Comparison of ENCODE assay signal across 1 cellular context in the genomic region with DNA sequence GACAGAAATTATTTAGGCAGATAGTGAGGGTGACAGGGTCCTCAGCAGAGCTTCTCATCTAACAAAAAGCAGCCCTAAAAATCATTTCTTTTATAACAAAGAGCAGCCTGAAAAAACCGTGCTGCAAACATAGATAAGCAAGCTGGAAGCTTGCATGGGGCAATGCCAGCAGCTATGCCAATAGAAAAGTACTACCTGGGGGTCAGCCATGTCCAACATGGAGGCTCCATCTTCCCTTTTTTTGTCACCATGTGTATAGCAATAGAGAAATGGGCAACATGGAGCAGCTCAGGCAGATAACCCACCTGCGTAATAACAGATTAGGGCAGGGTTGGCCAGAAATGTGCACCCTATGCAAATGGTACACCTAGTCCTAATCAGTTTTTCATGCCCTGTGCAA.
TF ChIP-seq lines count a peak whose summit lies in the region.

No MANE protein-coding gene starts in this region.

TF ChIP-seq in K562, 482 proteins besides CTCF, POLR2A, EP300 and RAD21 (continued from another document and continues in another):
- TF ChIP-seq, protein P1, sequence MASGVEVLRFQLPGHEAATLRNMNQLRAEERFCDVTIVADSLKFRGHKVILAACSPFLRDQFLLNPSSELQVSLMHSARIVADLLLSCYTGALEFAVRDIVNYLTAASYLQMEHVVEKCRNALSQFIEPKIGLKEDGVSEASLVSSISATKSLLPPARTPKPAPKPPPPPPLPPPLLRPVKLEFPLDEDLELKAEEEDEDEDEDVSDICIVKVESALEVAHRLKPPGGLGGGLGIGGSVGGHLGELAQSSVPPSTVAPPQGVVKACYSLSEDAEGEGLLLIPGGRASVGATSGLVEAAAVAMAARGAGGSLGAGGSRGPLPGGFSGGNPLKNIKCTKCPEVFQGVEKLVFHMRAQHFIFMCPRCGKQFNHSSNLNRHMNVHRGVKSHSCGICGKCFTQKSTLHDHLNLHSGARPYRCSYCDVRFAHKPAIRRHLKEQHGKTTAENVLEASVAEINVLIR (CRISPR knock-in tag; IDR thresholded peaks at IDR 0.05) = no peak
- TF ChIP-seq PURB (CRISPR knock-in tag; IDR thresholded peaks at IDR 0.05; ENCODE audit: low read depth) (0 out of 2 replicates have a peak, but pooled peaks have one; percentile 26), NFYB (IDR thresholded peaks at IDR 0.05; ENCODE audit: extremely low read depth, insufficient read length) (no peak), BACH1 (tag; IDR thresholded peaks at IDR 0.05) (no peak), POLR2AphosphoS5 (IDR thresholded peaks at IDR 0.05; ENCODE audit: control insufficient read depth, insufficient read depth, low read depth, low read length) (no peak), ZNF12 (CRISPR knock-in tag; IDR thresholded peaks at IDR 0.05) (no peak), ZC3H4 (CRISPR knock-in tag; IDR thresholded peaks at IDR 0.05; ENCODE audit: borderline replicate concordance) (peak; percentile 94), NONO (IDR thresholded peaks at IDR 0.05; ENCODE audit: low read depth in 2 of 2, low read length in 1 of 2) (no peak), ZBTB40 (IDR thresholded peaks at IDR 0.05) (no peak), ZBTB40 (CRISPR knock-in tag; IDR thresholded peaks at IDR 0.05) (peak; percentile 52; the same call in 1 of the 2 replicates), ZBED1 (IDR thresholded peaks at IDR 0.05) (no peak), BRCA1 (IDR thresholded peaks at IDR 0.05) (no peak), BRCA1 (CRISPR knock-in tag; IDR thresholded peaks at IDR 0.05) (peak; percentile 89; the same call in 1 of the 2 replicates), CEBPZ (IDR thresholded peaks at IDR 0.05; ENCODE audit: borderline replicate concordance, low read depth, low read length) (no peak), MED1 (CRISPR knock-in tag; IDR thresholded peaks at IDR 0.05; ENCODE audit: borderline replicate concordance) (peak; percentile 96), BRF1 (IDR thresholded peaks at IDR 0.05; ENCODE audit: borderline replicate concordance, extremely low read depth, insufficient read length) (no peak), FOXM1 (IDR thresholded peaks at IDR 0.05; ENCODE audit: low read depth) (no peak), FOXM1 (CRISPR knock-in tag; IDR thresholded peaks at IDR 0.05; ENCODE audit: low read depth) (no peak), KLF13 (tag; IDR thresholded peaks at IDR 0.05; ENCODE audit: borderline replicate concordance, low read depth) (no peak), GABPB1 (CRISPR knock-in tag; IDR thresholded peaks at IDR 0.05) (no peak), PBX2 (CRISPR knock-in tag; IDR thresholded peaks at IDR 0.05; ENCODE audit: low read depth) (no peak), PBX2 (tag; conservative IDR thresholded peaks at IDR 0.05; ENCODE audit: low read depth) (no peak), ZFX (CRISPR knock-in tag; IDR thresholded peaks at IDR 0.05) (peak; percentile 39), STAG1 (CRISPR knock-in tag; IDR thresholded peaks at IDR 0.05; ENCODE audit: borderline replicate concordance) (peak; percentile 67), MYNN (IDR thresholded peaks at IDR 0.05) (no peak), MYNN (CRISPR knock-in tag; IDR thresholded peaks at IDR 0.05) (0 out of 2 replicates have a peak, but pooled peaks have one; percentile 51), FOXJ3 (CRISPR knock-in tag; IDR thresholded peaks at IDR 0.05) (0 out of 2 replicates have a peak, but pooled peaks have one; percentile 26), MIER1 (IDR thresholded peaks at IDR 0.05; ENCODE audit: low read depth) (no peak), ZNF3 (CRISPR knock-in tag; IDR thresholded peaks at IDR 0.05) (no peak), CHD4 (IDR thresholded peaks at IDR 0.05; ENCODE audit: insufficient read depth, insufficient replicate concordance, low read depth, low read length, poor library complexity, severe bottlenecking) (no peak), RHOXF2B (CRISPR knock-in tag; conservative IDR thresholded peaks at IDR 0.05) (no peak), ZNF184 (CRISPR knock-in tag; IDR thresholded peaks at IDR 0.05) (0 out of 2 replicates have a peak, but pooled peaks have one; percentile 27), ZFP36 (IDR thresholded peaks at IDR 0.05; ENCODE audit: low read depth, low read length, partially characterized antibody) (no peak), FOXP4 (CRISPR knock-in tag; IDR thresholded peaks at IDR 0.05; ENCODE audit: borderline replicate concordance) (no peak), ZNF146 (CRISPR knock-in tag; IDR thresholded peaks at IDR 0.05; ENCODE audit: unreplicated experiment) (no peak)
- TF ChIP-seq, protein P2, sequence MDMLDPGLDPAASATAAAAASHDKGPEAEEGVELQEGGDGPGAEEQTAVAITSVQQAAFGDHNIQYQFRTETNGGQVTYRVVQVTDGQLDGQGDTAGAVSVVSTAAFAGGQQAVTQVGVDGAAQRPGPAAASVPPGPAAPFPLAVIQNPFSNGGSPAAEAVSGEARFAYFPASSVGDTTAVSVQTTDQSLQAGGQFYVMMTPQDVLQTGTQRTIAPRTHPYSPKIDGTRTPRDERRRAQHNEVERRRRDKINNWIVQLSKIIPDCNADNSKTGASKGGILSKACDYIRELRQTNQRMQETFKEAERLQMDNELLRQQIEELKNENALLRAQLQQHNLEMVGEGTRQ (CRISPR knock-in tag; IDR thresholded peaks at IDR 0.05) = peak; percentile 9; the same call in 1 of the 2 replicates
- TF ChIP-seq, protein P3, sequence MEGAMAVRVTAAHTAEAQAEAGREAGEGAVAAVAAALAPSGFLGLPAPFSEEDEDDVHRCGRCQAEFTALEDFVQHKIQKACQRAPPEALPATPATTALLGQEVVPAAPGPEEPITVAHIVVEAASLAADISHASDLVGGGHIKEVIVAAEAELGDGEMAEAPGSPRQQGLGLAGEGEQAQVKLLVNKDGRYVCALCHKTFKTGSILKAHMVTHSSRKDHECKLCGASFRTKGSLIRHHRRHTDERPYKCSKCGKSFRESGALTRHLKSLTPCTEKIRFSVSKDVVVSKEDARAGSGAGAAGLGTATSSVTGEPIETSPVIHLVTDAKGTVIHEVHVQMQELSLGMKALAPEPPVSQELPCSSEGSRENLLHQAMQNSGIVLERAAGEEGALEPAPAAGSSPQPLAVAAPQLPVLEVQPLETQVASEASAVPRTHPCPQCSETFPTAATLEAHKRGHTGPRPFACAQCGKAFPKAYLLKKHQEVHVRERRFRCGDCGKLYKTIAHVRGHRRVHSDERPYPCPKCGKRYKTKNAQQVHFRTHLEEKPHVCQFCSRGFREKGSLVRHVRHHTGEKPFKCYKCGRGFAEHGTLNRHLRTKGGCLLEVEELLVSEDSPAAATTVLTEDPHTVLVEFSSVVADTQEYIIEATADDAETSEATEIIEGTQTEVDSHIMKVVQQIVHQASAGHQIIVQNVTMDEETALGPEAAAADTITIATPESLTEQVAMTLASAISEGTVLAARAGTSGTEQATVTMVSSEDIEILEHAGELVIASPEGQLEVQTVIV (CRISPR knock-in tag; IDR thresholded peaks at IDR 0.05; ENCODE audit: borderline replicate concordance) = no peak
